19 cellular contexts compared by ENCODE assay signal in genomic region chr17:73272906-73273218, GRCh38. TPM values are rescaled to one million over a fixed set of nuclear protein-coding genes. Genes with fewer than 3 reads are reported as not detected.
"Had no signal": no experiment of that assay in that cellular context is flagged by ENCODE, and none has a peak within 500 bp of the region (broad histone marks: within the 10 kb centered on the region; RNA-seq: fewer than 3 reads in every experiment).

No MANE protein-coding gene starts in this region.

- H3K27ac ChIP-seq: lower lobe of right lung, pancreas, transverse colon, vagina had no signal

- H3K36me3 Mint-ChIP-seq: activated CD8-positive, alpha-beta memory T cell treated with anti-CD3 and anti-CD28 coated beads, Interleukin-2, amount 10 ng/mL, durations not matched to agents 7 days and 5 days; activated naive CD4-positive, alpha-beta T cell treated with anti-CD3 and anti-CD28 coated beads, Interleukin-2, amount 10 ng/mL, durations not matched to agents 7 days and 5 days; naive B cell; T-cell had no signal

- H3K27ac Mint-ChIP-seq: activated CD8-positive, alpha-beta memory T cell treated with anti-CD3 and anti-CD28 coated beads, Interleukin-2, amount 10 ng/mL, durations not matched to agents 7 days and 5 days; activated naive CD4-positive, alpha-beta T cell treated with anti-CD3 and anti-CD28 coated beads, Interleukin-2, amount 10 ng/mL, durations not matched to agents 7 days and 5 days; T-cell had no signal

- ATAC-seq: activated CD8-positive, alpha-beta memory T cell treated with anti-CD3 and anti-CD28 coated beads, Interleukin-2, amount 10 ng/mL, durations not matched to agents 7 days and 5 days; esophagus mucosa; lower lobe of right lung; pancreas; T-cell had no signal

- H3K27me3 ChIP-seq: pancreas, transverse colon, vagina had no signal

- H3K9me3 Mint-ChIP-seq: activated naive CD4-positive, alpha-beta T cell treated with anti-CD3 and anti-CD28 coated beads, Interleukin-2, amount 10 ng/mL, durations not matched to agents 7 days and 5 days; naive B cell; T-cell had no signal

- DNase-seq: activated CD4-positive, alpha-beta T cell treated with anti-CD3 and anti-CD28 coated beads for 1 hour; activated CD4-positive, alpha-beta T cell treated with anti-CD3 and anti-CD28 coated beads, Interleukin-2, amount 50 U/mL, for 4 hours; activated CD8-positive, alpha-beta memory T cell treated with anti-CD3 and anti-CD28 coated beads, Interleukin-2, amount 10 ng/mL, durations not matched to agents 7 days and 5 days; activated naive CD4-positive, alpha-beta T cell treated with anti-CD3 and anti-CD28 coated beads, Interleukin-2, amount 10 ng/mL, durations not matched to agents 7 days and 5 days; activated T-cell treated with anti-CD3 and anti-CD28 coated beads, Interleukin-2, amount 50 U/mL, for 1 hour; lower lobe of right lung; naive B cell; pancreas; stimulated activated CD4-positive, alpha-beta T cell treated with anti-CD3 and anti-CD28 coated beads, Interleukin-4, amount 100 ng/mL, for 1 hour; stimulated activated naive CD4-positive, alpha-beta T cell; T-cell; T-helper 9 cell; transverse colon had no signal

- H3K4me3 ChIP-seq: lower lobe of right lung, pancreas, transverse colon, vagina had no signal

- H3K4me1 ChIP-seq: lower lobe of right lung had no signal

- H3K4me3 Mint-ChIP-seq: activated CD8-positive, alpha-beta memory T cell treated with anti-CD3 and anti-CD28 coated beads, Interleukin-2, amount 10 ng/mL, durations not matched to agents 7 days and 5 days; activated naive CD4-positive, alpha-beta T cell treated with anti-CD3 and anti-CD28 coated beads, Interleukin-2, amount 10 ng/mL, durations not matched to agents 7 days and 5 days; naive B cell; T-cell had no signal

- H3K27me3 Mint-ChIP-seq: activated naive CD4-positive, alpha-beta T cell treated with anti-CD3 and anti-CD28 coated beads, Interleukin-2, amount 10 ng/mL, durations not matched to agents 7 days and 5 days had no signal

- H3K4me1 Mint-ChIP-seq: activated CD8-positive, alpha-beta memory T cell treated with anti-CD3 and anti-CD28 coated beads, Interleukin-2, amount 10 ng/mL, durations not matched to agents 7 days and 5 days; activated naive CD4-positive, alpha-beta T cell treated with anti-CD3 and anti-CD28 coated beads, Interleukin-2, amount 10 ng/mL, durations not matched to agents 7 days and 5 days; naive B cell; T-cell had no signal

- H3K36me3 ChIP-seq: lower lobe of right lung, pancreas, transverse colon, vagina had no signal

RNA-seq across cellular contexts. Expression of gene CPSF4L, which starts 11.2 kb away (rescaled TPM):
- total RNA-seq: activated CD8-positive, alpha-beta memory T cell treated with anti-CD3 and anti-CD28 coated beads, Interleukin-2, amount 10 ng/mL, durations not matched to agents 7 days and 5 days; astrocyte; bronchial epithelial cell; esophagus mucosa; lower lobe of right lung; skeletal muscle tissue; subcutaneous adipose tissue; T-cell; transverse colon; vagina had no signal
- polyA plus RNA-seq: pancreas had no signal
